1 cellular context compared by ENCODE assay signal in genomic region chr5:143554918-143555477, GRCh38.
TF ChIP-seq lines count a peak whose summit lies in the region.

No MANE protein-coding gene starts in this region.

TF ChIP-seq in HepG2, 621 proteins besides CTCF, POLR2A, EP300 and RAD21 (continued from another document and continues in another):
- TF ChIP-seq ZBTB7B (CRISPR knock-in tag; IDR thresholded peaks at IDR 0.05) = peak; percentile 77; the same call in 1 of the 2 replicates
- no peak for TF ChIP-seq ZNF296 (CRISPR knock-in tag; conservative IDR thresholded peaks at IDR 0.05)
- no peak for TF ChIP-seq ZNF564 (CRISPR knock-in tag; IDR thresholded peaks at IDR 0.05)
- TF ChIP-seq SSRP1 (CRISPR knock-in tag; IDR thresholded peaks at IDR 0.05) = peak; percentile 94
- peak; percentile 98 for TF ChIP-seq ATF3 (CRISPR knock-in tag; IDR thresholded peaks at IDR 0.05)
- no peak for TF ChIP-seq ZNF563 (CRISPR knock-in tag; IDR thresholded peaks at IDR 0.05)
- TF ChIP-seq ATF7 (IDR thresholded peaks at IDR 0.05) = peak; percentile 86
- TF ChIP-seq ATF7 (CRISPR knock-in tag; IDR thresholded peaks at IDR 0.05) = peak; percentile 32; the same call in 1 of the 2 replicates
- TF ChIP-seq ZNF615 (CRISPR knock-in tag; IDR thresholded peaks at IDR 0.05; ENCODE audit: borderline replicate concordance) = no peak; the same call in 1 of the 2 replicates
- TF ChIP-seq REPIN1 (CRISPR knock-in tag; IDR thresholded peaks at IDR 0.05; ENCODE audit: borderline replicate concordance, low read depth) = peak; percentile 77; the same call in 1 of the 2 replicates
- 0 out of 2 replicates have a peak, but pooled peaks have one; percentile 25 for TF ChIP-seq POGK (CRISPR knock-in tag; conservative IDR thresholded peaks at IDR 0.05)
- no peak for TF ChIP-seq ZNF547 (CRISPR knock-in tag; IDR thresholded peaks at IDR 0.05)
- no peak for TF ChIP-seq CHCHD3 (CRISPR knock-in tag; IDR thresholded peaks at IDR 0.05)
- TF ChIP-seq SMAD3 (CRISPR knock-in tag; IDR thresholded peaks at IDR 0.05) = peak; percentile 98
- TF ChIP-seq NCOA2 (CRISPR knock-in tag; IDR thresholded peaks at IDR 0.05) = peak; percentile 100
- TF ChIP-seq ZNF501 (CRISPR knock-in tag; IDR thresholded peaks at IDR 0.05) = no peak
- no peak for TF ChIP-seq ZNF253 (CRISPR knock-in tag; IDR thresholded peaks at IDR 0.05; ENCODE audit: borderline replicate concordance)
- TF ChIP-seq, protein P1, sequence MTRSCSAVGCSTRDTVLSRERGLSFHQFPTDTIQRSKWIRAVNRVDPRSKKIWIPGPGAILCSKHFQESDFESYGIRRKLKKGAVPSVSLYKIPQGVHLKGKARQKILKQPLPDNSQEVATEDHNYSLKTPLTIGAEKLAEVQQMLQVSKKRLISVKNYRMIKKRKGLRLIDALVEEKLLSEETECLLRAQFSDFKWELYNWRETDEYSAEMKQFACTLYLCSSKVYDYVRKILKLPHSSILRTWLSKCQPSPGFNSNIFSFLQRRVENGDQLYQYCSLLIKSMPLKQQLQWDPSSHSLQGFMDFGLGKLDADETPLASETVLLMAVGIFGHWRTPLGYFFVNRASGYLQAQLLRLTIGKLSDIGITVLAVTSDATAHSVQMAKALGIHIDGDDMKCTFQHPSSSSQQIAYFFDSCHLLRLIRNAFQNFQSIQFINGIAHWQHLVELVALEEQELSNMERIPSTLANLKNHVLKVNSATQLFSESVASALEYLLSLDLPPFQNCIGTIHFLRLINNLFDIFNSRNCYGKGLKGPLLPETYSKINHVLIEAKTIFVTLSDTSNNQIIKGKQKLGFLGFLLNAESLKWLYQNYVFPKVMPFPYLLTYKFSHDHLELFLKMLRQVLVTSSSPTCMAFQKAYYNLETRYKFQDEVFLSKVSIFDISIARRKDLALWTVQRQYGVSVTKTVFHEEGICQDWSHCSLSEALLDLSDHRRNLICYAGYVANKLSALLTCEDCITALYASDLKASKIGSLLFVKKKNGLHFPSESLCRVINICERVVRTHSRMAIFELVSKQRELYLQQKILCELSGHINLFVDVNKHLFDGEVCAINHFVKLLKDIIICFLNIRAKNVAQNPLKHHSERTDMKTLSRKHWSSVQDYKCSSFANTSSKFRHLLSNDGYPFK (CRISPR knock-in tag; IDR thresholded peaks at IDR 0.05; ENCODE audit: borderline replicate concordance) = no peak
- TF ChIP-seq, protein P2, sequence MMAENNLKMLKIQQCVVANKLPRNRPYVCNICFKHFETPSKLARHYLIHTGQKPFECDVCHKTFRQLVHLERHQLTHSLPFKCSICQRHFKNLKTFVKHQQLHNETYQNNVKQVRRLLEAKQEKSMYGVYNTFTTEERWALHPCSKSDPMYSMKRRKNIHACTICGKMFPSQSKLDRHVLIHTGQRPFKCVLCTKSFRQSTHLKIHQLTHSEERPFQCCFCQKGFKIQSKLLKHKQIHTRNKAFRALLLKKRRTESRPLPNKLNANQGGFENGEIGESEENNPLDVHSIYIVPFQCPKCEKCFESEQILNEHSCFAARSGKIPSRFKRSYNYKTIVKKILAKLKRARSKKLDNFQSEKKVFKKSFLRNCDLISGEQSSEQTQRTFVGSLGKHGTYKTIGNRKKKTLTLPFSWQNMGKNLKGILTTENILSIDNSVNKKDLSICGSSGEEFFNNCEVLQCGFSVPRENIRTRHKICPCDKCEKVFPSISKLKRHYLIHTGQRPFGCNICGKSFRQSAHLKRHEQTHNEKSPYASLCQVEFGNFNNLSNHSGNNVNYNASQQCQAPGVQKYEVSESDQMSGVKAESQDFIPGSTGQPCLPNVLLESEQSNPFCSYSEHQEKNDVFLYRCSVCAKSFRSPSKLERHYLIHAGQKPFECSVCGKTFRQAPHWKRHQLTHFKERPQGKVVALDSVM (CRISPR knock-in tag; IDR thresholded peaks at IDR 0.05) = no peak; the same call in 1 of the 2 replicates
- no peak for TF ChIP-seq HNRNPUL1 (IDR thresholded peaks at IDR 0.05; ENCODE audit: low read depth, low read length)
- TF ChIP-seq MED1 (CRISPR knock-in tag; IDR thresholded peaks at IDR 0.05) = peak; percentile 98
- peak; percentile 89 for TF ChIP-seq TP53 (CRISPR knock-in tag; conservative IDR thresholded peaks at IDR 0.05)
- TF ChIP-seq KAT7 (CRISPR knock-in tag; IDR thresholded peaks at IDR 0.05; ENCODE audit: borderline replicate concordance) = peak; percentile 56; the same call in 1 of the 2 replicates
- TF ChIP-seq RBM22 (optimal IDR thresholded peaks at IDR 0.05; ENCODE audit: low read length) = no peak
- TF ChIP-seq ATF2 (CRISPR knock-in tag; IDR thresholded peaks at IDR 0.05) = peak; percentile 98
- peak in 1 of 2 experiments; percentile 40; a peak in 1 of 4 replicates for TF ChIP-seq REST (IDR thresholded peaks at IDR 0.05; ENCODE audit: borderline replicate concordance in 1 of 2, low read depth in 1 of 2, low read length in 2 of 2)
- no peak for TF ChIP-seq ELK4 (CRISPR knock-in tag; IDR thresholded peaks at IDR 0.05; ENCODE audit: borderline replicate concordance)
- TF ChIP-seq ZC3H4 (CRISPR knock-in tag; IDR thresholded peaks at IDR 0.05; ENCODE audit: borderline replicate concordance) = no peak
- TF ChIP-seq CAMTA2 (CRISPR knock-in tag; IDR thresholded peaks at IDR 0.05; ENCODE audit: borderline replicate concordance) = no peak
- TF ChIP-seq ZMYM3 (CRISPR knock-in tag; IDR thresholded peaks at IDR 0.05) = peak; percentile 61
- TF ChIP-seq ZNF18 (CRISPR knock-in tag; IDR thresholded peaks at IDR 0.05; ENCODE audit: insufficient replicate concordance) = no peak
- TF ChIP-seq HNF4A (CRISPR knock-in tag; IDR thresholded peaks at IDR 0.05) = peak; percentile 100
- TF ChIP-seq, protein P3, sequence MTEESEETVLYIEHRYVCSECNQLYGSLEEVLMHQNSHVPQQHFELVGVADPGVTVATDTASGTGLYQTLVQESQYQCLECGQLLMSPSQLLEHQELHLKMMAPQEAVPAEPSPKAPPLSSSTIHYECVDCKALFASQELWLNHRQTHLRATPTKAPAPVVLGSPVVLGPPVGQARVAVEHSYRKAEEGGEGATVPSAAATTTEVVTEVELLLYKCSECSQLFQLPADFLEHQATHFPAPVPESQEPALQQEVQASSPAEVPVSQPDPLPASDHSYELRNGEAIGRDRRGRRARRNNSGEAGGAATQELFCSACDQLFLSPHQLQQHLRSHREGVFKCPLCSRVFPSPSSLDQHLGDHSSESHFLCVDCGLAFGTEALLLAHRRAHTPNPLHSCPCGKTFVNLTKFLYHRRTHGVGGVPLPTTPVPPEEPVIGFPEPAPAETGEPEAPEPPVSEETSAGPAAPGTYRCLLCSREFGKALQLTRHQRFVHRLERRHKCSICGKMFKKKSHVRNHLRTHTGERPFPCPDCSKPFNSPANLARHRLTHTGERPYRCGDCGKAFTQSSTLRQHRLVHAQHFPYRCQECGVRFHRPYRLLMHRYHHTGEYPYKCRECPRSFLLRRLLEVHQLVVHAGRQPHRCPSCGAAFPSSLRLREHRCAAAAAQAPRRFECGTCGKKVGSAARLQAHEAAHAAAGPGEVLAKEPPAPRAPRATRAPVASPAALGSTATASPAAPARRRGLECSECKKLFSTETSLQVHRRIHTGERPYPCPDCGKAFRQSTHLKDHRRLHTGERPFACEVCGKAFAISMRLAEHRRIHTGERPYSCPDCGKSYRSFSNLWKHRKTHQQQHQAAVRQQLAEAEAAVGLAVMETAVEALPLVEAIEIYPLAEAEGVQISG (CRISPR knock-in tag; IDR thresholded peaks at IDR 0.05) = peak; percentile 29; the same call in 1 of the 2 replicates
- TF ChIP-seq HDAC2 (CRISPR knock-in tag; IDR thresholded peaks at IDR 0.05) = peak; percentile 99
- TF ChIP-seq ZSCAN30 (CRISPR knock-in tag; IDR thresholded peaks at IDR 0.05) = 0 out of 2 replicates have a peak, but pooled peaks have one; percentile 37
- TF ChIP-seq BRCA1 (CRISPR knock-in tag; IDR thresholded peaks at IDR 0.05) = no peak
- TF ChIP-seq SPEN (CRISPR knock-in tag; IDR thresholded peaks at IDR 0.05; ENCODE audit: low read depth) = 0 out of 2 replicates have a peak, but pooled peaks have one; percentile 39
- TF ChIP-seq ZBTB3 (CRISPR knock-in tag; IDR thresholded peaks at IDR 0.05; ENCODE audit: borderline replicate concordance, low read depth) = 0 out of 2 replicates have a peak, but pooled peaks have one; percentile 30
- no peak for TF ChIP-seq AGO1 (IDR thresholded peaks at IDR 0.05; ENCODE audit: low read depth, low read length, poor library complexity, severe bottlenecking)
- peak; percentile 95; the same call in 1 of the 2 replicates for TF ChIP-seq ZNF264 (CRISPR knock-in tag; IDR thresholded peaks at IDR 0.05)
- TF ChIP-seq POGZ (CRISPR knock-in tag; IDR thresholded peaks at IDR 0.05) = peak; percentile 97
- TF ChIP-seq SKI (IDR thresholded peaks at IDR 0.05; ENCODE audit: partially characterized antibody) = peak; percentile 93
- no peak for TF ChIP-seq ZNF672 (CRISPR knock-in tag; IDR thresholded peaks at IDR 0.05)
- peak; percentile 84 for TF ChIP-seq GFI1 (CRISPR knock-in tag; IDR thresholded peaks at IDR 0.05; ENCODE audit: borderline replicate concordance)
